In genomic region chr7:78020131-78020873, GRCh38 we compare ENCODE assay signal across 8 cellular contexts.
DNase-seq lines count a peak whose midpoint lies in the region; ATAC-seq and TF ChIP-seq lines count a peak whose summit lies in the region.

No MANE protein-coding gene starts in this region.

- H3K36me3 ChIP-seq in esophagus squamous epithelium, result no peaks in the 10 kb centered on the region
- H3K36me3 ChIP-seq in muscle layer of colon (ENCODE audit: insufficient read depth, low read length), result no peaks in the 10 kb centered on the region
- H3K36me3 ChIP-seq in urinary bladder (ENCODE audit: insufficient read depth), result no peaks in the 10 kb centered on the region

- CTCF ChIA-PET in activated CD4-positive, alpha-beta memory T cell treated with anti-CD3 and anti-CD28 coated beads for 36 hours (lab: Charles Lee), result interaction anchor here (0.6 to 3.9 kb wide), 20 partner anchors 11 to 759 kb away, joined by 3 to 66 read pairs (median 4); partner anchors contain the start of genes PHTF2 and TMEM60

- no peaks in the 10 kb centered on the region for H3K9me3 Mint-ChIP-seq in activated CD4-positive, alpha-beta memory T cell treated with anti-CD3 and anti-CD28 coated beads for 36 hours

- ATAC-seq in GM19351 (IDR thresholded peaks at IDR 0.05; ENCODE audit: unreplicated experiment) (peak; percentile 42), HG03457 (IDR thresholded peaks at IDR 0.05; ENCODE audit: unreplicated experiment) (peak; percentile 10)

- POLR2A ChIA-PET in activated CD4-positive, alpha-beta memory T cell treated with anti-CD3 and anti-CD28 coated beads for 36 hours (lab: Charles Lee), result interaction anchor here (0.5 kb wide), 2 partner anchors 557 to 1324 kb away, joined by 3 to 4 read pairs; no protein-coding TSS in a partner anchor

- H3K4me3 ChIP-seq in esophagus squamous epithelium (peak overlapping the region; percentile 48 to 76 (median 66)), muscle layer of colon (ENCODE audit: low read depth in 1 of 2, low read length in 2 of 2) (peak overlapping the region in 1 of 2 donors; percentile 58), urinary bladder (ENCODE audit: low read depth, low read length) (peak overlapping the region; percentile 84)

- H3K4me1 ChIP-seq in esophagus squamous epithelium (peaks cover 10 to 37% (median 12%) of the 10 kb centered on the region in 3 donors), muscle layer of colon (ENCODE audit: insufficient read depth, low read length) (peaks cover 17% of the 10 kb centered on the region), urinary bladder (ENCODE audit: insufficient read depth) (no peaks in the 10 kb centered on the region)

- no peaks in the 10 kb centered on the region for H3K36me3 Mint-ChIP-seq in activated CD4-positive, alpha-beta memory T cell treated with anti-CD3 and anti-CD28 coated beads for 36 hours

- peaks cover 13% of the 10 kb centered on the region for H3K27me3 Mint-ChIP-seq in activated CD4-positive, alpha-beta memory T cell treated with anti-CD3 and anti-CD28 coated beads for 36 hours

- H3K27ac ChIP-seq in esophagus squamous epithelium (peak overlapping the region; percentile 92 to 99 (median 98)), muscle layer of colon (ENCODE audit: low read depth, low read length) (peak overlapping the region; percentile 90), urinary bladder (ENCODE audit: low read depth) (peak overlapping the region; percentile 97)

- TF ChIP-seq CTCF in esophagus squamous epithelium (IDR thresholded peaks at IDR 0.05), result peak in 5 of 6 experiments; percentile 58 to 74 (median 65)

- peak overlapping the region; percentile 40 for H3K27ac Mint-ChIP-seq in activated CD4-positive, alpha-beta memory T cell treated with anti-CD3 and anti-CD28 coated beads for 36 hours

- H3K9ac ChIP-seq in muscle layer of colon (ENCODE audit: low read length), result no peak overlapping the region

- H3K9me3 ChIP-seq in esophagus squamous epithelium (no peaks in the 10 kb centered on the region), muscle layer of colon (ENCODE audit: low read length) (no peaks in the 10 kb centered on the region)

- H3K27me3 ChIP-seq in esophagus squamous epithelium, result no peaks in the 10 kb centered on the region
- H3K27me3 ChIP-seq in muscle layer of colon (ENCODE audit: control insufficient read depth in 1 of 2, insufficient read depth in 2 of 2, low read length in 2 of 2), result no peaks in the 10 kb centered on the region

- peak overlapping the region; percentile 67 for H3K4me3 Mint-ChIP-seq in activated CD4-positive, alpha-beta memory T cell treated with anti-CD3 and anti-CD28 coated beads for 36 hours

- peaks cover 13% of the 10 kb centered on the region for H3K4me1 Mint-ChIP-seq in activated CD4-positive, alpha-beta memory T cell treated with anti-CD3 and anti-CD28 coated beads for 36 hours (ENCODE audit: low read depth)

- DNase-seq in D341Med (ENCODE audit: low spot score) (peak; percentile 65), NCI-H510A treated with DMSO at 0.1 percent for 48 hours (lab: John Stamatoyannopoulos, UW) (peak; percentile 50), esophagus squamous epithelium (lab: John Stamatoyannopoulos, UW) (no peak)
- peak; percentile 42 for DNase-seq in activated CD4-positive, alpha-beta memory T cell treated with anti-CD3 and anti-CD28 coated beads for 36 hours

- intact Hi-C loops in activated CD4-positive, alpha-beta memory T cell treated with anti-CD3 and anti-CD28 coated beads for 36 hours (cut with micrococcal nuclease), result loop anchor here (1.0 to 5.0 kb wide), 7 partner anchors 20 to 1998 kb away; partner anchors contain the start of genes PHTF2, PTPN12 and TMEM60
- intact Hi-C loops in esophagus squamous epithelium (cut with DNase I), result loop anchor here (10.0 kb wide), 1 partner anchor 1154 kb away; no protein-coding TSS in a partner anchor

- 1% methylated on average over 9 to 11 of the region's 25 CpGs for WGBS in esophagus squamous epithelium, 2 donors
- 2% methylated on average over 25 of the region's 25 CpGs for WGBS in urinary bladder

- TF ChIP-seq POLR2A in esophagus squamous epithelium (IDR thresholded peaks at IDR 0.05), result no peak
